ENCODE assay signal across 8 cellular contexts in the genomic region with DNA sequence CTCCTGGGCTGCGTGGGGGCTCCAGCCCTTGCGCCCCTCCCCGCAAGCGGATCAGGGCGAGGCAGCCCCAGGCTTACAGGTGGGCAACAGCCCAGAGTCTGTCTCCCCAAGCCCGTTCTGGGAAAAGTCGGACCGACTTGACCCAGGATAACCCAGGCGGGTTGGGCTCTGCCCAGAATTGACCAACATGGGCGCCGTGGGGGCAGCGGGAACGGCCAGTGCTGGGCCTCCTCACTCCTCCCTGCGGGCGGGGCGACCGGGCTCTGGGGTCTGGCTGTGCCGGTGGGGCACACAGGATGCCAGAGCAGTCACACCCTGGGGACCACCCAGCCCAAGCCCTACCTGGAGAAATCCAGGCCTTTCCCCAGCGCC. TPM values are rescaled to one million over a fixed set of nuclear protein-coding genes. Genes with fewer than 3 reads are reported as not detected.
DNase-seq lines count a peak whose midpoint lies in the region; ATAC-seq and TF ChIP-seq lines count a peak whose summit lies in the region.

No MANE protein-coding gene starts in this region.

- H3K79me2 ChIP-seq in osteoblast (ENCODE audit: insufficient read depth, low read length): no peaks in the 10 kb centered on the region

- H3K27me3 Mint-ChIP-seq in glutamatergic neuron (ENCODE audit: unreplicated experiment): peaks cover 4% of the 10 kb centered on the region

- H2AFZ ChIP-seq in osteoblast (ENCODE audit: low read length): peak overlapping the region; percentile 60

- H3K4me1 ChIP-seq in BE2C (peaks cover 17% of the 10 kb centered on the region), SJSA1 (replicated peaks) (peaks cover 80% of the 10 kb centered on the region), osteoblast (ENCODE audit: insufficient read depth, low read length) (peaks cover 54% of the 10 kb centered on the region)

- peak overlapping the region; percentile 74 for H3K4me3 Mint-ChIP-seq in glutamatergic neuron (ENCODE audit: unreplicated experiment)

- peaks cover 12% of the 10 kb centered on the region for H3K9me3 Mint-ChIP-seq in glutamatergic neuron (ENCODE audit: unreplicated experiment)

- no peak for DNase-seq in BE2C
- DNase-seq in SJSA1 (ENCODE audit: low read depth in 1 of 2, low spot score in 2 of 2): no peak
- no peak for DNase-seq in glutamatergic neuron
- peak; percentile 85 for DNase-seq in osteoblast (ENCODE audit: insufficient read length, low spot score, missing footprints)
- no peak for DNase-seq in COR-L47 (lab: John Stamatoyannopoulos, UW)
- DNase-seq in D341Med (ENCODE audit: low spot score): no peak
- DNase-seq in activated T-cell treated with anti-CD3 and anti-CD28 coated beads, Interleukin-2, amount 50 U/mL, for 1 hour: no peak

- peaks cover 29% of the 10 kb centered on the region for H3K4me1 Mint-ChIP-seq in glutamatergic neuron (ENCODE audit: low read depth, unreplicated experiment)

- H3K27me3 ChIP-seq in BE2C (no peaks in the 10 kb centered on the region), SJSA1 (replicated peaks) (no peaks in the 10 kb centered on the region), osteoblast (ENCODE audit: insufficient read depth, low read length) (no peaks in the 10 kb centered on the region)

- H3K36me3 Mint-ChIP-seq in glutamatergic neuron (ENCODE audit: unreplicated experiment): no peaks in the 10 kb centered on the region

- no peak overlapping the region for H3K27ac ChIP-seq in SJSA1
- H3K27ac ChIP-seq in osteoblast (ENCODE audit: low read depth, low read length): no peak overlapping the region

- no peak for ATAC-seq in GM21528 (IDR thresholded peaks at IDR 0.05; ENCODE audit: low FRiP score, unreplicated experiment)

- no peaks in the 10 kb centered on the region for H4K20me1 ChIP-seq in osteoblast (ENCODE audit: insufficient read depth, low read length)

- TF ChIP-seq CTCF in BE2C (IDR thresholded peaks at IDR 0.05; ENCODE audit: low read depth, low read length) (no peak), glutamatergic neuron (IDR thresholded peaks at IDR 0.05; ENCODE audit: partially characterized antibody, unreplicated experiment) (no peak), osteoblast (IDR thresholded peaks at IDR 0.05; ENCODE audit: extremely low read depth, low read depth, low read length) (no peak)

- H3K36me3 ChIP-seq in BE2C (no peaks in the 10 kb centered on the region), SJSA1 (0 out of 2 replicates have a peak, but pooled peaks cover 3% of the 10 kb centered on the region), osteoblast (ENCODE audit: insufficient read depth, low read length) (no peaks in the 10 kb centered on the region)

- H3K27ac Mint-ChIP-seq in glutamatergic neuron (ENCODE audit: unreplicated experiment): no peak overlapping the region

- H3K9me3 ChIP-seq in BE2C (no peaks in the 10 kb centered on the region), SJSA1 (replicated peaks) (no peaks in the 10 kb centered on the region), osteoblast (ENCODE audit: low read depth, low read length) (no peaks in the 10 kb centered on the region)

- peak overlapping the region; percentile 90 for H3K4me2 ChIP-seq in osteoblast (ENCODE audit: insufficient read depth, low read length)

- H3K4me3 ChIP-seq in BE2C (ENCODE audit: low read depth, low read length) (peak overlapping the region; percentile 65), SJSA1 (peak overlapping the region; percentile 45), osteoblast (ENCODE audit: insufficient read depth, low read length) (peak overlapping the region; percentile 77)

RNA-seq across cellular contexts. Expression of gene SYNPO, which starts 15.3 kb away (rescaled TPM):
- 35.2 TPM for polyA plus RNA-seq in BE2C (2012; ENCODE audit: insufficient read depth, insufficient read length, low read depth)
- total RNA-seq in SJSA1 (2014; rRNA removed; shearing (Covaris generic)): 3.7 and 6.5 TPM in 2 replicates
- 16.1 TPM for total RNA-seq in glutamatergic neuron (ENCODE audit: unreplicated experiment)
- 2.7 and 4.0 TPM in 2 replicates for total RNA-seq in osteoblast

RNA-seq across cellular contexts. Expression of gene MYOZ3, which starts 35.9 kb away (rescaled TPM):
- polyA plus RNA-seq in BE2C (2012; ENCODE audit: insufficient read depth, insufficient read length, low read depth): 1.4 TPM
- total RNA-seq in SJSA1 (2014; rRNA removed; shearing (Covaris generic)): 0.82 TPM in 1 of 2 replicates, not detected in the other
- total RNA-seq in glutamatergic neuron (ENCODE audit: unreplicated experiment) (0.64 TPM), osteoblast (under 0.01 TPM in 1 of 2 replicates, not detected in the other)
